In the genomic region with DNA sequence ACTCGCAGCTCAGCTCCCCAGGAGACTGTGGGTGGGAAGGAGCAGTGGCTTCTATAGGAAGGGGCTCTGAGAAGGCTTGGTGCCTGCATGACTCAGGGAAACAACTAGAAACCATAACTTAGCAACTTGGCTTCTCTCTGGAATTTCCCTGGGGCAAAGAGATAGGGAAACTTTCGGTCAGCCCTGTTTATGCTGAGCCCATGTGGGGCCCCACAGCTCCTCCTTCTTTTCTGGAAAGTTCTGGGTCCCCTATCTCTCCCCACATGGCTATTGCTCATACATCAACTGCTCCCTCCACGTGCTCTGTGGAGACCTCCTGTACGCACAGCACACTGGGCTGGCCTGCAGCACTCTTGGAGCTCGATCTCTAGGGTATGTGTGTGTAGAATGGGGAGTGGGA, we compare ENCODE assay signal across 13 cellular contexts. TPM values are rescaled to one million over a fixed set of nuclear protein-coding genes. Genes with fewer than 3 reads are reported as not detected.
A peak's percentile ranks its signal among the peaks of the same experiment; 100 is the strongest.
DNase-seq lines count a peak whose midpoint lies in the region; ATAC-seq and TF ChIP-seq lines count a peak whose summit lies in the region.
"Had no signal": no experiment of that assay in that cellular context is flagged by ENCODE, and none has a peak within 500 bp of the region (broad histone marks: within the 10 kb centered on the region; RNA-seq: fewer than 3 reads in every experiment).

No MANE protein-coding gene starts in this region.

- peak overlapping the region in 1 of 2 donors; percentile 49 for H3K27ac Mint-ChIP-seq in stimulated activated naive CD8-positive, alpha-beta T cell treated with anti-CD3 and anti-CD28 coated beads, Interleukin-15, amount 100 ng/mL, for 72 hours
- no peak overlapping the region for H3K27ac Mint-ChIP-seq in glutamatergic neuron (ENCODE audit: unreplicated experiment)
- H3K27ac Mint-ChIP-seq: activated B cell treated with CpG ODN at 0.5 μM for 24 hours, nephron progenitor cell had no signal

- peaks cover 53% of the 10 kb centered on the region for H3K4me1 ChIP-seq in SJSA1 (replicated peaks)
- H3K4me1 ChIP-seq: BLaER1 had no signal

- TF ChIP-seq CTCF in fibroblast of pulmonary artery (IDR thresholded peaks at IDR 0.05; ENCODE audit: low read length, missing control alignments) (no peak), glutamatergic neuron (IDR thresholded peaks at IDR 0.05; ENCODE audit: partially characterized antibody, unreplicated experiment) (no peak)

- peaks cover 27% of the 10 kb centered on the region for H3K4me1 Mint-ChIP-seq in stimulated activated naive CD8-positive, alpha-beta T cell treated with anti-CD3 and anti-CD28 coated beads, Interleukin-15, amount 100 ng/mL, for 72 hours
- H3K4me1 Mint-ChIP-seq in glutamatergic neuron (ENCODE audit: low read depth, unreplicated experiment): peaks cover 12% of the 10 kb centered on the region
- H3K4me1 Mint-ChIP-seq: activated B cell treated with CpG ODN at 0.5 μM for 24 hours had no signal

- DNase-seq in activated T-cell treated with anti-CD3 and anti-CD28 coated beads, Interleukin-2, amount 50 U/mL, for 48 hours: peak; percentile 28 to 32
- no peak for DNase-seq in activated T-cell treated with anti-CD3 and anti-CD28 coated beads for 4 hours
- peak; percentile 78 to 80 for DNase-seq in SJSA1 (ENCODE audit: low read depth in 1 of 2, low spot score in 2 of 2)
- DNase-seq in fibroblast of pulmonary artery (ENCODE audit: low read depth): peak; percentile 78
- no peak for DNase-seq in stimulated activated naive CD8-positive, alpha-beta T cell treated with anti-CD3 and anti-CD28 coated beads, Interleukin-15, amount 100 ng/mL, for 72 hours
- no peak for DNase-seq in glutamatergic neuron
- DNase-seq: activated B cell treated with CpG ODN at 0.5 μM for 24 hours, NCI-H1436, nephron progenitor cell had no signal

- no peaks in the 10 kb centered on the region for H3K27me3 ChIP-seq in SJSA1 (replicated peaks)
- H3K27me3 ChIP-seq: BLaER1, cardiac muscle cell had no signal

- peaks cover 9% of the 10 kb centered on the region for H3K27me3 Mint-ChIP-seq in stimulated activated naive CD8-positive, alpha-beta T cell treated with anti-CD3 and anti-CD28 coated beads, Interleukin-15, amount 100 ng/mL, for 72 hours
- H3K27me3 Mint-ChIP-seq in glutamatergic neuron (ENCODE audit: unreplicated experiment): peaks cover 3% of the 10 kb centered on the region

- no peaks in the 10 kb centered on the region for H3K36me3 ChIP-seq in SJSA1
- H3K36me3 ChIP-seq: BLaER1, cardiac muscle cell had no signal

- peak; percentile 15 for ATAC-seq in stimulated activated naive CD8-positive, alpha-beta T cell treated with anti-CD3 and anti-CD28 coated beads, Interleukin-15, amount 100 ng/mL, for 72 hours
- ATAC-seq in GM19463 (IDR thresholded peaks at IDR 0.05; ENCODE audit: unreplicated experiment) (no peak), GM21367 (IDR thresholded peaks at IDR 0.05; ENCODE audit: unreplicated experiment) (no peak)

- H3K9me3 ChIP-seq in SJSA1 (replicated peaks): no peaks in the 10 kb centered on the region
- H3K9me3 ChIP-seq: BLaER1 had no signal

- no peaks in the 10 kb centered on the region for H3K36me3 Mint-ChIP-seq in glutamatergic neuron (ENCODE audit: unreplicated experiment)

- no peaks in the 10 kb centered on the region for H3K9me3 Mint-ChIP-seq in stimulated activated naive CD8-positive, alpha-beta T cell treated with anti-CD3 and anti-CD28 coated beads, Interleukin-15, amount 100 ng/mL, for 72 hours
- H3K9me3 Mint-ChIP-seq in glutamatergic neuron (ENCODE audit: unreplicated experiment): no peaks in the 10 kb centered on the region
- H3K9me3 Mint-ChIP-seq: activated B cell treated with CpG ODN at 0.5 μM for 24 hours, nephron progenitor cell had no signal

- no peak overlapping the region for H3K4me3 Mint-ChIP-seq in stimulated activated naive CD8-positive, alpha-beta T cell treated with anti-CD3 and anti-CD28 coated beads, Interleukin-15, amount 100 ng/mL, for 72 hours
- H3K4me3 Mint-ChIP-seq in glutamatergic neuron (ENCODE audit: unreplicated experiment): no peak overlapping the region
- H3K4me3 Mint-ChIP-seq: activated B cell treated with CpG ODN at 0.5 μM for 24 hours, nephron progenitor cell had no signal

- H3K4me3 ChIP-seq in SJSA1 (no peak overlapping the region), fibroblast of pulmonary artery (replicated peaks; ENCODE audit: low read depth, low read length) (no peak overlapping the region)
- H3K4me3 ChIP-seq: BLaER1, cardiac muscle cell had no signal

- H3K27ac ChIP-seq in SJSA1: peak overlapping the region; percentile 95
- H3K27ac ChIP-seq: BLaER1 had no signal

RNA-seq across cellular contexts. Expression of a gene that starts 39.3 kb away (rescaled TPM):
- total RNA-seq in SJSA1 (2014; rRNA removed; shearing (Covaris generic)): 0.16 and 0.76 TPM in 2 replicates
- total RNA-seq in glutamatergic neuron (ENCODE audit: unreplicated experiment): 72.7 TPM

Comparison
In these comparisons a context has a peak if more than half of its experiments do, and no peak if none do; other contexts are left out.
1. DNase-seq: peak in activated T-cell treated with anti-CD3 and anti-CD28 coated beads, Interleukin-2, amount 50 U/mL, for 48 hours (2 of 2), SJSA1 (2 of 2) and fibroblast of pulmonary artery (single experiment); none in activated T-cell treated with anti-CD3 and anti-CD28 coated beads for 4 hours (single experiment), stimulated activated naive CD8-positive, alpha-beta T cell treated with anti-CD3 and anti-CD28 coated beads, Interleukin-15, amount 100 ng/mL, for 72 hours (0 of 2) and glutamatergic neuron (single experiment).
2. RNA of a gene that starts 39.3 kb away (total RNA-seq): 72.7 TPM in glutamatergic neuron (single experiment); 0.16 to 0.76 TPM in SJSA1; every median in the first group is over 10 times any median in the second.